In the genomic region with DNA sequence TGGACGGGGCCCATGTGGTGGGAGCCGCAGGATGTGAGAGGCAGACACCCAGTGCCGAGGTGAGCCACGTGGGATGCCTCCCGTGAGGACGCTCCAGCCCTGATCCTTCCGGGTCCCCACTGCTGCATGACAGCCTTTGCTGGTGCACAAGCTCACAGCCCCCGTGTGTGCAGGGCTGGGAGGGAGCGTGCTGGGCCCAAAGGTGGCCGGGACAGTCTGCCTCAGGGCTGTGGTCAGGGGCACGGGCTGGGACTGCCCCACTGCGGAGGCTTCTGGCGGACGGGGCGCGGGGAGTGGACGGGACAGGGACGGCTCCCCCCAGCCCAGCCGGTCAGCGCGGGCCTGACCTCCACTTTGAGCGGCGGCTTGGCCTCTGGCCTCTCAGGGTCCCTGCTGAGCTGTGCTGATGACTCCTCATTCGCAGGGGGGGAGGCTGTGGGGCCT, we compare ENCODE assay signal across 18 cellular contexts. TPM values are rescaled to one million over a fixed set of nuclear protein-coding genes. Genes with fewer than 3 reads are reported as not detected.
DNase-seq lines count a peak whose midpoint lies in the region; ATAC-seq and TF ChIP-seq lines count a peak whose summit lies in the region.
"Had no signal": no experiment of that assay in that cellular context is flagged by ENCODE, and none has a peak within 500 bp of the region (broad histone marks: within the 10 kb centered on the region; RNA-seq: fewer than 3 reads in every experiment).

No MANE protein-coding gene starts in this region.

- H3K36me3 ChIP-seq in Loucy (ENCODE audit: insufficient read depth, low read length) = no peaks in the 10 kb centered on the region
- H3K36me3 ChIP-seq: HAP-1 had no signal

- WGBS in right cardiac atrium = 81% methylated on average over 24 of the region's 24 CpGs

- H3K27me3 ChIP-seq in Loucy (ENCODE audit: insufficient read depth, low read length, poor library complexity, severe bottlenecking) (no peaks in the 10 kb centered on the region), right cardiac atrium (ENCODE audit: control insufficient read depth, insufficient read depth) (no peaks in the 10 kb centered on the region)

- H3K4me2 ChIP-seq in Loucy (ENCODE audit: low read depth, low read length, poor library complexity, severe bottlenecking) = no peak overlapping the region

- intact Hi-C loops in right cardiac atrium (cut with DNase I) (no loop called here), posterior vena cava (cut with DNase I) (no loop called here)

- H3K4me3 ChIP-seq in Loucy (ENCODE audit: low read length, poor library complexity, severe bottlenecking) (no peak overlapping the region), right cardiac atrium (ENCODE audit: low read length) (no peak overlapping the region)
- H3K4me3 ChIP-seq: HAP-1 had no signal

- no peak for TF ChIP-seq CTCF in Loucy (conservative IDR thresholded peaks at IDR 0.05; ENCODE audit: low read length)

- H4K20me1 ChIP-seq in Loucy (ENCODE audit: insufficient read depth, low read length, poor library complexity, severe bottlenecking) = no peaks in the 10 kb centered on the region

- H3K79me2 ChIP-seq in Loucy (ENCODE audit: insufficient read depth, low read length) = no peaks in the 10 kb centered on the region

- H3K9me3 ChIP-seq in Loucy (ENCODE audit: insufficient read depth, low read depth, low read length) (no peaks in the 10 kb centered on the region), right cardiac atrium (ENCODE audit: control insufficient read depth, low read length) (no peaks in the 10 kb centered on the region)
- H3K9me3 ChIP-seq: HAP-1 had no signal

- H3F3A ChIP-seq in Loucy (ENCODE audit: low read depth) = no peaks in the 10 kb centered on the region

- no peak for ATAC-seq in right cardiac atrium
- ATAC-seq in GM21529 (IDR thresholded peaks at IDR 0.05; ENCODE audit: unreplicated experiment) = no peak

- H3K27ac ChIP-seq in right cardiac atrium (ENCODE audit: low read length) = no peak overlapping the region
- H3K27ac ChIP-seq: 22Rv1, C4-2B had no signal

- H3K9me2 ChIP-seq in Loucy (replicated peaks; ENCODE audit: low read depth, low read length) = no peaks in the 10 kb centered on the region

- no peak overlapping the region for H2AFZ ChIP-seq in Loucy (ENCODE audit: low read length)

- H3K4me1 ChIP-seq in Loucy (ENCODE audit: insufficient read depth, low read length, poor library complexity, severe bottlenecking) (peaks cover 28% of the 10 kb centered on the region), right cardiac atrium (ENCODE audit: control insufficient read depth, insufficient read depth, low read length) (no peaks in the 10 kb centered on the region)
- H3K4me1 ChIP-seq: HAP-1 had no signal

- peak; percentile 29 for DNase-seq in NCI-H82 (lab: John Stamatoyannopoulos, UW)
- DNase-seq in NCI-H82 treated with DMSO at 0.1 percent for 48 hours (lab: John Stamatoyannopoulos, UW; ENCODE audit: unreplicated experiment) = no peak
- DNase-seq in right cardiac atrium = peak; percentile 7 to 58 (median 40)
- DNase-seq in posterior vena cava (ENCODE audit: low spot score) = peak; percentile 78
- DNase-seq in midbrain (lab: John Stamatoyannopoulos, UW) = no peak
- DNase-seq in activated CD4-positive, CD25-positive, alpha-beta regulatory T cell treated with anti-CD3 and anti-CD28 coated beads, Interleukin-2, amount 50 U/mL, for 72 hours = no peak
- DNase-seq: COR-L47, DMS53, Karpas-422, NCI-H1417, NCI-H1930, NCI-H2171, NCI-H446 treated with DMSO at 0.1 percent for 48 hours had no signal

- H3K9ac ChIP-seq in Loucy (ENCODE audit: low read depth, low read length, poor library complexity, severe bottlenecking) = peak overlapping the region; percentile 32

RNA-seq across cellular contexts. Expression of gene METRNL, which starts 9.5 kb away (rescaled TPM):
- 10 to 100 TPM; 57.3 to 77.1 (median 70.9) TPM for total RNA-seq in right cardiac atrium
- polyA plus RNA-seq in right cardiac atrium = 67.9 TPM
- 100 to 1,000 TPM in 1 of 2 donors, 10 to 100 TPM in 1; 80.5 to 101 TPM for total RNA-seq in posterior vena cava

Comparison
In these comparisons a context has a peak if more than half of its experiments do, and no peak if none do; other contexts are left out.
1. DNase-seq: peak in NCI-H82 (single experiment), right cardiac atrium (3 of 3) and posterior vena cava (single experiment); none in NCI-H82 treated with DMSO at 0.1 percent for 48 hours (single experiment), midbrain (single experiment) and activated CD4-positive, CD25-positive, alpha-beta regulatory T cell treated with anti-CD3 and anti-CD28 coated beads, Interleukin-2, amount 50 U/mL, for 72 hours (single experiment).